Comparison of ENCODE assay signal across 1 cellular context in the genomic region with DNA sequence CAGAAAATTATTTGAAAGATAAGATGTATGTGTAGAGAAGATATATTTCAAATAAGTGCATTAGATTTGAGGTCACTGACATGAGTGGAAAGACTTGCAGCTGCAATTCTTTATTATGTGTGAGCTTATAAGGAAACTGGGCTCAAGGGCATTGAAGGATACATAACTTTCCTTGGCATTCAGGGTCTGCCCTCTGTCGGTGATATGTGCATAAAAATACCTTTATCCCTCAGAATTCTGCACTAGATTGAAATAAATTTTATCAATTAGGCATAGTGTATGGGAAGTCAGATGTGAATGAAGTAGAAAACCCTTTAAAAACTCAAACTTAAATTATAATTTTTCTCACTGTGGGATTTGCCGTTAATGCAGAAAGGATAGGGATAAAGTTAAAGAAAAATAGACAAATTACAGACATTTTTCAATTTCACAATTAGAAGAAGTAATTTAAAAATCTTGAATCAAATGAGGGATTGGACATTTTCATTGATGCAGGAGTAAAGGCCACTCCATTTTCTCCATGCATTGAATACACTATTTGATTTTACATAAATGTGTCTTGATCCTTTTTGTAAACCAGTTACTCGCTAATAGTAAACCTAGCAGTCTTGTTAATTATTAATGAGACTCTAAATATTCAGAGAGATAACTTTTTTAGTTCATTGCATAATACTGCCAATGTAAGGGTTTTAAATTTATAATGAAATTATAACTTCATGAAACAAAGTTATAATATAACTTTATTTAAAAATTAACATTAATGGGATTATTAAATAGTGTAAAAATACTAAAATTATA.
TF ChIP-seq lines count a peak whose summit lies in the region.

No MANE protein-coding gene starts in this region.

TF ChIP-seq in endothelial cell of umbilical vein, 7 proteins besides CTCF, POLR2A, EP300 and RAD21:
- TF ChIP-seq GATA2 (IDR thresholded peaks at IDR 0.05; ENCODE audit: insufficient read depth, insufficient read length, low read depth, low read length) (no peak), JUN (IDR thresholded peaks at IDR 0.05; ENCODE audit: borderline replicate concordance, insufficient read depth, insufficient read length, low read depth) (no peak), MYC (IDR thresholded peaks at IDR 0.05; ENCODE audit: low read depth, low read length) (no peak), EZH2 (IDR thresholded peaks at IDR 0.05; ENCODE audit: borderline replicate concordance, low read depth, low read length, severe bottlenecking) (no peak), FOS (IDR thresholded peaks at IDR 0.05; ENCODE audit: borderline replicate concordance, insufficient read depth, low read length) (no peak), POLR2AphosphoS5 (IDR thresholded peaks at IDR 0.05; ENCODE audit: insufficient read depth, low read depth, low read length) (no peak)
- TF ChIP-seq, protein P1, sequence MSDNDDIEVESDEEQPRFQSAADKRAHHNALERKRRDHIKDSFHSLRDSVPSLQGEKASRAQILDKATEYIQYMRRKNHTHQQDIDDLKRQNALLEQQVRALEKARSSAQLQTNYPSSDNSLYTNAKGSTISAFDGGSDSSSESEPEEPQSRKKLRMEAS (IDR thresholded peaks at IDR 0.05; ENCODE audit: insufficient read depth, insufficient read length), result no peak
